In the genomic region with DNA sequence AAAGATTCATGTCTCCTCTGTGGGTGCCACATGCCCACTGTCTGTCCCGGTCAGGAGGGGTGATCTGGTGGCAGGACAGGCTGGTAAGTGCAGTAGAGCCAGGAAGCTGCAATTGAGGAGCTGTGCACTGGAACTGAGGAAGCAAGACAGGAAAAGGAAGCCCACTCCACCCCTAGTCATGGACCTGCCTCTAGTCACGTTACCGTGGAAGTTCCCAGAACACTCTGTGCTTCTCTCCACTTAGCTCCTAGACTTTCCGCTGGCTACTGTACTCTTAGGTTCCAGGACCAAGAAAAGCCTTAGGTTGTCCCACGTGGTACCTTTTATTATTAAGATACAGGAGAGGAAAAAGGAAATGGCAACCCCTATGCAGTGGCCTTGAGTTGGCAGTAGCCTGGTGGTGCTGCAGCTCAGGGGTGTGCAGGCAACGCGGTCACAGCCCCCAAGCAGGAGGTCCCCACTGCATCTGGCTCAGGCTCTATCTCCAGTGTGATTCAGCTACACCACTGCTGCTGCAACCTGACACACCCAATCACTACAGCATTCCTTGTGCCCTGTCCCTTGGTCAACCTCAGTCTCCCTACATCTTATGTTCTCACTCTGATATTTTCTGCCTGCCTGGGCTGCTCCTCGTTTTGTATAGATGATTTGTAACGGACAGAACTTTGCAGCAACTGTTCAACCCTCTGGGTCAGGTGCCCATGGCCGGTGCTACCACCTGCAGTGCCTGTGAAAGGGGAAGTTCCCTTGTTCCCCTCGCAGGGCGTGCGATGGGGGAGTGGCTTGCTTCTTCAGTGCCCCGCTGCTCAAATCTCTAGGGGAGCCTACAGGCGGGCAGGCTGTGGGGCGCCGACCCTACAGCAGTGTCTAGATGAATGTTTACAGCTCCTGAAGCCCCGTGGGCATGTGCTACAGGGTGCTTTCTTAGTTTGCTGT, we compare ENCODE assay signal across 10 cellular contexts. TPM values are rescaled to one million over a fixed set of nuclear protein-coding genes. Genes with fewer than 3 reads are reported as not detected.
DNase-seq lines count a peak whose midpoint lies in the region; ATAC-seq and TF ChIP-seq lines count a peak whose summit lies in the region.
"Had no signal": no experiment of that assay in that cellular context is flagged by ENCODE, and none has a peak within 500 bp of the region (broad histone marks: within the 10 kb centered on the region; RNA-seq: fewer than 3 reads in every experiment).

No MANE protein-coding gene starts in this region.

- H3K4me3 ChIP-seq in thoracic aorta: peak overlapping the region; percentile 42

- H3K9me3 ChIP-seq in thoracic aorta: no peaks in the 10 kb centered on the region

- H3K27ac ChIP-seq in thoracic aorta: no peak overlapping the region

- peak; percentile 9 for DNase-seq in activated naive CD4-positive, alpha-beta T cell treated with Interleukin-2 at 50 U/mL for 16 hours
- DNase-seq in activated naive CD4-positive, alpha-beta T cell (lab: John Stamatoyannopoulos, UW): no peak
- peak; percentile 3 for DNase-seq in NCI-H69 (lab: John Stamatoyannopoulos, UW)
- no peak for DNase-seq in thoracic aorta (ENCODE audit: low spot score)
- no peak for DNase-seq in NCI-H128 (lab: John Stamatoyannopoulos, UW; ENCODE audit: unreplicated experiment)
- no peak for DNase-seq in DMS 273 treated with DMSO at 0.1 percent for 48 hours (lab: John Stamatoyannopoulos, UW)
- DNase-seq: kidney had no signal

- no peak for TF ChIP-seq CTCF in thoracic aorta (IDR thresholded peaks at IDR 0.05)

- ATAC-seq in esophagus mucosa: peak; percentile 50
- no peak for ATAC-seq in thoracic aorta (ENCODE audit: insufficient number of reproducible peaks, low FRiP score, low read depth)
- ATAC-seq in GM18498 (IDR thresholded peaks at IDR 0.05; ENCODE audit: unreplicated experiment): no peak

- no peaks in the 10 kb centered on the region for H3K4me1 ChIP-seq in thoracic aorta (ENCODE audit: control insufficient read depth in 1 of 2, low read depth in 2 of 2)

- H3K27me3 ChIP-seq in thoracic aorta (replicated peaks; ENCODE audit: insufficient read depth): no peaks in the 10 kb centered on the region

- no peaks in the 10 kb centered on the region for H3K36me3 ChIP-seq in thoracic aorta

RNA-seq across cellular contexts. Expression of gene GPR12, which starts 24.4 kb away (rescaled TPM):
- total RNA-seq in esophagus mucosa: 0.16 TPM
- 1 to 10 TPM in 1 of 2 donors, not detected in 1; 1.2 TPM for total RNA-seq in thoracic aorta
- total RNA-seq: kidney, RPMI7951 had no signal

Comparison
In these comparisons a context has a peak if more than half of its experiments do, and no peak if none do; other contexts are left out.
1. DNase-seq: peak in activated naive CD4-positive, alpha-beta T cell treated with Interleukin-2 at 50 U/mL for 16 hours (single experiment) and NCI-H69 (single experiment); none in activated naive CD4-positive, alpha-beta T cell (0 of 4), thoracic aorta (single experiment), NCI-H128 (single experiment) and DMS 273 treated with DMSO at 0.1 percent for 48 hours (single experiment).